ENCODE assay signal across 7 cellular contexts in genomic region chr7:131234719-131235488, GRCh38.
DNase-seq lines count a peak whose midpoint lies in the region; ATAC-seq and TF ChIP-seq lines count a peak whose summit lies in the region.

No MANE protein-coding gene starts in this region.

- peak overlapping the region; percentile 29 to 40; a peak in 3 of 4 replicates for H3K4me3 ChIP-seq in SK-N-SH (ENCODE audit: low read depth in 2 of 2, low read length in 1 of 2)
- peak overlapping the region in 54 of 59 donors; percentile 1 to 57 (median 32) for H3K4me3 ChIP-seq in dorsolateral prefrontal cortex
- H3K4me3 ChIP-seq in neutrophil (ENCODE audit: low read depth in 1 of 2, low read length in 1 of 2), result no peak overlapping the region
- H3K4me3 ChIP-seq in HAP-1, result no peak overlapping the region

- ATAC-seq in HG03342 (IDR thresholded peaks at IDR 0.05; ENCODE audit: unreplicated experiment) (no peak), HG02885 (IDR thresholded peaks at IDR 0.05; ENCODE audit: poor library complexity, unreplicated experiment) (no peak)

- TF ChIP-seq RAD21 in SK-N-SH (IDR thresholded peaks at IDR 0.05; ENCODE audit: low read length), result no peak

- intact Hi-C loops in dorsolateral prefrontal cortex (cut with DNase I), result no loop called here

- peak overlapping the region; percentile 74 to 100; a peak in 3 of 4 replicates for H3K27ac ChIP-seq in SK-N-SH (ENCODE audit: low read depth in 2 of 2, low read length in 1 of 2)
- peak overlapping the region in 58 of 59 donors; percentile 5 to 85 (median 68) for H3K27ac ChIP-seq in dorsolateral prefrontal cortex
- H3K27ac ChIP-seq in neutrophil, result peak overlapping the region; percentile 66

- H3K9ac ChIP-seq in SK-N-SH, result peak overlapping the region; percentile 87

- peak; percentile 47 for DNase-seq in G401 (ENCODE audit: low spot score)
- DNase-seq in SK-N-SH, result no peak
- no peak for DNase-seq in dorsolateral prefrontal cortex
- no peak for DNase-seq in HAP-1 (ENCODE audit: low spot score in 2 of 2)

- 26% methylated on average over 8 of the region's 8 CpGs for WGBS in SK-N-SH (ENCODE audit: low lambda C conversion rate)

- H3K79me2 ChIP-seq in SK-N-SH (ENCODE audit: insufficient read depth), result no peaks in the 10 kb centered on the region

- TF ChIP-seq CTCF in SK-N-SH (IDR thresholded peaks at IDR 0.05), result no peak
- no peak for TF ChIP-seq CTCF in dorsolateral prefrontal cortex (IDR thresholded peaks at IDR 0.05 in 54 of 56, conservative IDR thresholded peaks at IDR 0.05 in 2 of 56; ENCODE audit: low read depth in 1 of 56, partially characterized antibody in 56 of 56)
- TF ChIP-seq CTCF in neutrophil (IDR thresholded peaks at IDR 0.05), result no peak

- no peaks in the 10 kb centered on the region for H4K20me1 ChIP-seq in SK-N-SH (ENCODE audit: insufficient read depth)

- H3K4me2 ChIP-seq in SK-N-SH, result peak overlapping the region; percentile 72

- CTCF ChIA-PET in SK-N-SH (lab: Yijun Ruan, JAX), result interaction anchor here (0.9 to 1.1 kb wide), 2 partner anchors 10 to 129 kb away, joined by 3 read pairs; no protein-coding TSS in a partner anchor

- H3K36me3 ChIP-seq in SK-N-SH (replicated peaks in 1 of 2; ENCODE audit: control insufficient read depth in 1 of 2, insufficient read depth in 2 of 2, low read length in 1 of 2), result no peaks in the 10 kb centered on the region
- H3K36me3 ChIP-seq in neutrophil, result no peaks in the 10 kb centered on the region
- H3K36me3 ChIP-seq in HAP-1 (replicated peaks), result no peaks in the 10 kb centered on the region

- H3F3A ChIP-seq in SK-N-SH (replicated peaks; ENCODE audit: insufficient read depth), result peaks cover 27% of the 10 kb centered on the region

- peaks cover 8 to 32% of the 10 kb centered on the region in 2 experiments for H3K4me1 ChIP-seq in SK-N-SH (ENCODE audit: control insufficient read depth in 1 of 2, insufficient read depth in 2 of 2, low read depth in 1 of 2, low read length in 1 of 2)
- peaks cover 42 to 60% of the 10 kb centered on the region in 2 experiments for H3K4me1 ChIP-seq in neutrophil (ENCODE audit: control insufficient read depth in 1 of 2, insufficient read depth in 1 of 2, low read depth in 1 of 2, low read length in 1 of 2)
- H3K4me1 ChIP-seq in HAP-1, result no peaks in the 10 kb centered on the region

- no peaks in the 10 kb centered on the region for H3K9me2 ChIP-seq in SK-N-SH

- H3K9me3 ChIP-seq in SK-N-SH (no peaks in the 10 kb centered on the region), neutrophil (no peaks in the 10 kb centered on the region), HAP-1 (no peaks in the 10 kb centered on the region)

- H3K27me3 ChIP-seq in SK-N-SH (ENCODE audit: insufficient read depth), result no peaks in the 10 kb centered on the region
- no peaks in the 10 kb centered on the region for H3K27me3 ChIP-seq in dorsolateral prefrontal cortex
- H3K27me3 ChIP-seq in neutrophil, result no peaks in the 10 kb centered on the region
- no peaks in the 10 kb centered on the region; the same call in 1 of the 2 replicates for H3K27me3 ChIP-seq in HAP-1 (ENCODE audit: low read depth)

- in situ Hi-C loops in G401 (cut with HindIII; ENCODE audit: low sequenced_read_pairs) (no loop called here), HAP-1 (cut with MboI; ENCODE audit: low sequenced_read_pairs) (no loop called here)

- no peak; a peak in 2 of 4 replicates for TF ChIP-seq EP300 in SK-N-SH (IDR thresholded peaks at IDR 0.05; ENCODE audit: borderline replicate concordance in 1 of 2, low read depth in 1 of 2, low read length in 1 of 2)

- POLR2A ChIA-PET in SK-N-SH (lab: Yijun Ruan, JAX), result no interaction called here

- H2AFZ ChIP-seq in SK-N-SH (ENCODE audit: low read depth), result peak overlapping the region; percentile 69; the same call in 1 of the 2 replicates

TF ChIP-seq in SK-N-SH, 30 proteins besides CTCF, POLR2A, EP300 and RAD21:
- 0 out of 2 replicates have a peak, but pooled peaks have one; percentile 15 for TF ChIP-seq JUND (IDR thresholded peaks at IDR 0.05)
- TF ChIP-seq REST (IDR thresholded peaks at IDR 0.05; ENCODE audit: low read depth, low read length), result no peak
- 0 out of 2 replicates have a peak, but pooled peaks have one; percentile 8 for TF ChIP-seq FOXM1 (IDR thresholded peaks at IDR 0.05; ENCODE audit: low read depth)
- TF ChIP-seq EZH2phosphoT487 (IDR thresholded peaks at IDR 0.05; ENCODE audit: borderline replicate concordance, low read depth), result no peak
- TF ChIP-seq, protein P1, sequence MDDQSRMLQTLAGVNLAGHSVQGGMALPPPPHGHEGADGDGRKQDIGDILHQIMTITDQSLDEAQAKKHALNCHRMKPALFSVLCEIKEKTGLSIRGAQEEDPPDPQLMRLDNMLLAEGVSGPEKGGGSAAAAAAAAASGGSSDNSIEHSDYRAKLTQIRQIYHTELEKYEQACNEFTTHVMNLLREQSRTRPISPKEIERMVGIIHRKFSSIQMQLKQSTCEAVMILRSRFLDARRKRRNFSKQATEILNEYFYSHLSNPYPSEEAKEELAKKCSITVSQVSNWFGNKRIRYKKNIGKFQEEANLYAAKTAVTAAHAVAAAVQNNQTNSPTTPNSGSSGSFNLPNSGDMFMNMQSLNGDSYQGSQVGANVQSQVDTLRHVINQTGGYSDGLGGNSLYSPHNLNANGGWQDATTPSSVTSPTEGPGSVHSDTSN (IDR thresholded peaks at IDR 0.05), result peak; percentile 48; the same call in 1 of the 2 replicates
- TF ChIP-seq MEF2A (IDR thresholded peaks at IDR 0.05; ENCODE audit: borderline replicate concordance, low read depth), result peak; percentile 71
- TF ChIP-seq TEAD4 (IDR thresholded peaks at IDR 0.05; ENCODE audit: borderline replicate concordance, insufficient read depth), result peak; percentile 26; the same call in 1 of the 2 replicates

Comparison
In these comparisons a context has a peak if more than half of its experiments do, and no peak if none do; other contexts are left out.
1. H3K4me3 ChIP-seq: peak in SK-N-SH (2 of 2) and dorsolateral prefrontal cortex (54 of 59); none in neutrophil (0 of 2) and HAP-1 (single experiment).
2. Peak in every context shown above with its lines, with median percentiles within 50 percentile points of each other: H3K27ac ChIP-seq.